8 cellular contexts compared by ENCODE assay signal in the genomic region with DNA sequence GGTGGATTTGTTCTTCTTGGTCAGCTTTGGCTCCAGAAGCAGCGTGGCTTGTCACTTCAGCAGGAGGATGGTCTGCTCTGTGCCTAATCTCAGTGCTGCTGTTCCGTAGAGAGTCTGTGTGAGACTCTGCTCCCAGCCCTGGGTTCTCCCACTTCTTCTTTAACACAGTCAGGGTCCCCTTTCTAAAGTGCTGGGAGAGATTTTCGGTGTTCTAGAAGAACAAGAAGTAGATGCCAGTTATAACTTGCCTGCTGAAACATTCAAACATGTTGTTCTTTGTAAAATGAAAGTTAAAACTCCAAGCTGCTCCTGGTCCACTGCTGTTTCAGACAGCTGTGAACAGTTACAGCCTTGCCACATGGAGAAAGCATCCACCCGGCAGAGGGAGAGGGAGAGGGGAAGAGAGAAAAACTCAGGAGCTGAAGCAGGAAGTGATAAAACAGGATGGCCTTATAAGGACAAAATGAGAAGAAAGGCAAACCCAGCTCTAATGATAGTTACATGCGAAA. TPM values are rescaled to one million over a fixed set of nuclear protein-coding genes. Genes with fewer than 3 reads are reported as not detected.
DNase-seq lines count a peak whose midpoint lies in the region; FAIRE-seq and TF ChIP-seq lines count a peak whose summit lies in the region.

No MANE protein-coding gene starts in this region.

- intact Hi-C loops in A673 (cut with micrococcal nuclease; ENCODE audit: unreplicated experiment) = loop anchor here (5.0 kb wide), 2 partner anchors 35 to 90 kb away; no protein-coding TSS in a partner anchor
- intact Hi-C loops in uterus (cut with DNase I; ENCODE audit: low total_unique reads) = loop anchor here (10.0 kb wide), 1 partner anchor 62 kb away; the partner anchor contains the start of gene LIMA1
- intact Hi-C loops in posterior vena cava (cut with DNase I) = loop anchor here in 1 of 2 donors (10.0 kb wide), 2 partner anchors 62 to 92 kb away; partner anchors contain the start of gene LIMA1

- H3K9me3 ChIP-seq in A673 (ENCODE audit: low read depth, low read length, poor library complexity, severe bottlenecking) (no peaks in the 10 kb centered on the region), WERI-Rb-1 (ENCODE audit: severe bottlenecking) (no peaks in the 10 kb centered on the region), mononuclear cell (ENCODE audit: low read depth, low read length) (no peaks in the 10 kb centered on the region), uterus (no peaks in the 10 kb centered on the region)

- TF ChIP-seq POLR2A in GM12891 (IDR thresholded peaks at IDR 0.05; ENCODE audit: low read depth, low read length) = no peak
- peak; percentile 42 to 78 for TF ChIP-seq POLR2A in uterus (IDR thresholded peaks at IDR 0.05)

- BruUV-seq in A673 (replicated peaks; lab: Mats Ljungman, UMichigan) = TSS peak; percentile 89

- H3K4me3 ChIP-seq in A673 (ENCODE audit: low read depth, low read length, poor library complexity, severe bottlenecking) (peak overlapping the region; percentile 58), WERI-Rb-1 (ENCODE audit: low read depth, low read length) (no peak overlapping the region), epithelial cell of proximal tubule (ENCODE audit: low read depth, low read length) (peak overlapping the region; percentile 30), mononuclear cell (ENCODE audit: low read length) (peak overlapping the region; percentile 52), uterus (peak overlapping the region; percentile 43 to 50)

- FAIRE-seq in GM12891 (lab: Jason Lieb, UNC) = peak; percentile 26

- no peaks in the 10 kb centered on the region for H3K36me3 ChIP-seq in A673 (ENCODE audit: insufficient read depth, low read length, poor library complexity, severe bottlenecking)
- H3K36me3 ChIP-seq in WERI-Rb-1 = peaks cover 17% of the 10 kb centered on the region
- H3K36me3 ChIP-seq in uterus = no peaks in the 10 kb centered on the region

- TF ChIP-seq CTCF in A673 (conservative IDR thresholded peaks at IDR 0.05; ENCODE audit: low read depth, low read length) (no peak), WERI-Rb-1 (IDR thresholded peaks at IDR 0.05; ENCODE audit: low read depth, low read length) (no peak), epithelial cell of proximal tubule (conservative IDR thresholded peaks at IDR 0.05; ENCODE audit: low read depth, low read length) (peak; percentile 35), uterus (IDR thresholded peaks at IDR 0.05) (peak; percentile 21 to 52 (median 38))

- H3K27ac ChIP-seq in A673 (ENCODE audit: low read depth, low read length, poor library complexity, severe bottlenecking) (peak overlapping the region; percentile 91), WERI-Rb-1 (peak overlapping the region; percentile 61), uterus (peak overlapping the region; percentile 88 to 90)

- peak; percentile 93 for DNase-seq in A673 (ENCODE audit: low spot score)
- no peak for DNase-seq in GM12891 (ENCODE audit: insufficient read length, low spot score)
- DNase-seq in NCI-H2029 (lab: John Stamatoyannopoulos, UW) = peak; percentile 74
- DNase-seq in WERI-Rb-1 = peak; percentile 43
- no peak for DNase-seq in epithelial cell of proximal tubule (ENCODE audit: low read depth)
- peak; percentile 69 to 78 for DNase-seq in uterus
- no peak for DNase-seq in posterior vena cava (ENCODE audit: low spot score)

- peaks cover 21% of the 10 kb centered on the region for H3K4me1 ChIP-seq in A673 (ENCODE audit: insufficient read depth, low read length, poor library complexity, severe bottlenecking)
- peaks cover 51% of the 10 kb centered on the region for H3K4me1 ChIP-seq in mononuclear cell (ENCODE audit: insufficient read depth, low read length)
- H3K4me1 ChIP-seq in uterus = peaks cover 0 to 6% of the 10 kb centered on the region in 2 donors

- POLR2A ChIA-PET in A673 (lab: Charles Lee; ENCODE audit: low non-redundant PET) = interaction anchor here (0.5 to 0.7 kb wide), 6 partner anchors 10 to 316 kb away, joined by 3 to 18 read pairs (median 4); no protein-coding TSS in a partner anchor

- H3K27me3 ChIP-seq in A673 (replicated peaks; ENCODE audit: insufficient read depth, low read depth, low read length, poor library complexity) = no peaks in the 10 kb centered on the region
- H3K27me3 ChIP-seq in WERI-Rb-1 (ENCODE audit: insufficient read depth, low read depth, severe bottlenecking) = no peaks in the 10 kb centered on the region
- no peaks in the 10 kb centered on the region for H3K27me3 ChIP-seq in mononuclear cell (ENCODE audit: insufficient read depth, low read length)
- no peaks in the 10 kb centered on the region for H3K27me3 ChIP-seq in uterus

- CTCF ChIA-PET in A673 (lab: Charles Lee) = interaction anchor here (0.9 kb wide), 1 partner anchor 92 kb away, joined by 8 read pairs; no protein-coding TSS in a partner anchor

TF ChIP-seq in GM12891, 5 proteins besides CTCF, POLR2A, EP300 and RAD21:
- TF ChIP-seq POLR2AphosphoS5 (IDR thresholded peaks at IDR 0.05; ENCODE audit: low read depth, low read length) = peak; percentile 47
- no peak for TF ChIP-seq POU2F2 (IDR thresholded peaks at IDR 0.05; ENCODE audit: low read depth, low read length)
- TF ChIP-seq PAX5 (IDR thresholded peaks at IDR 0.05; ENCODE audit: insufficient read depth, low read length, severe bottlenecking) = no peak
- peak; percentile 41; the same call in 1 of the 2 replicates for TF ChIP-seq SPI1 (IDR thresholded peaks at IDR 0.05; ENCODE audit: low read depth, low read length)
- TF ChIP-seq TAF1 (IDR thresholded peaks at IDR 0.05; ENCODE audit: low read depth, low read length) = peak; percentile 40; the same call in 1 of the 2 replicates

RNA-seq across cellular contexts. Expression of gene CERS5, which starts 55.2 kb away (rescaled TPM):
- total RNA-seq in A673 (2021) (57.0 and 63.7 TPM in 2 replicates), epithelial cell of proximal tubule (31.1 and 36.9 TPM in 2 replicates), mononuclear cell (30.3 TPM), uterus (10 to 100 TPM in 3 of 4 donors, 1 to 10 TPM in 1; 9.1 to 73.9 (median 40.5) TPM), posterior vena cava (10 to 100 TPM; 43.3 to 44.0 TPM)
- 24.4 TPM for polyA plus RNA-seq in GM12891 (2012; ENCODE audit: low read depth, missing spikeins)

Comparison
In these comparisons a context has a peak if more than half of its experiments do, and no peak if none do; other contexts are left out.
1. DNase-seq: peak in A673 (single experiment), NCI-H2029 (single experiment), WERI-Rb-1 (single experiment) and uterus (2 of 2); none in GM12891 (single experiment), epithelial cell of proximal tubule (single experiment) and posterior vena cava (single experiment).
2. CTCF ChIP-seq: peak in epithelial cell of proximal tubule (single experiment) and uterus (4 of 4); none in A673 (single experiment) and WERI-Rb-1 (single experiment).
3. Peak in every context shown above with its lines, with median percentiles within 50 percentile points of each other: H3K27ac ChIP-seq.